ENCODE assay signal across 22 cellular contexts in the genomic region with DNA sequence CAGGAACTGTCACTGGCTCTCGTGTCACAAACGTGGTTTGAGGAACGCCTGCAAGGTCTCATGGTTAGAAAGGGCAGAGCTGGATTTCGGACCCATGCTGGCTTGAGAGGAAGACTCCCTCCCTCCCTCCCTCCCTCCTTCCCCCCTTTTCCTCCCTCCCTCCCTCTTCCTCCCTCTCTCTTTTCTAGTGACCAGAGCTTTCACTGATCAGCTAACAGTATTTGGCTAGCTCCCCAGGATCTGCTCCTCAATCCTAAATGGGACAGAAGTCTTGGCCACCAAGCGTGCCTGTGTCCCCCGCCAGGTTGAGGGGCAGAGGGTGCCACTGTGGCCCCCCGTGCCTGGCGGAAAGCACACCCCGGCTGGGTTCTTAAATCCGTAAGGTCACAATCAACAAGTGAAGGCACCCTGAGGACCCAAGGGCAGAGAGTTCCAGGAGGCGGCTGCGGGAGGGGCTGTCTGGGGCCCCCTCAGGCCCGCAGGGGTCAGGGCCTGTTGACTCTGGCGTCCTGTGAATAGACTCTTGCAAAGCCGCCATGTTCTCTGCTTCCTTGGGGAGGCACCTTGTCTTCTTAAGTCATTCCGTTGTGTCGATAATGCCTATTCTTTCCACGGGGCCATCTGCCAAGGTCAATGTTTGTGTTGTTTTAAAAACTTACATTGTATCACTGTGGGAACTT. TPM values are rescaled to one million over a fixed set of nuclear protein-coding genes. Genes with fewer than 3 reads are reported as not detected.
DNase-seq lines count a peak whose midpoint lies in the region; ATAC-seq, FAIRE-seq and TF ChIP-seq lines count a peak whose summit lies in the region.
"Had no signal": no experiment of that assay in that cellular context is flagged by ENCODE, and none has a peak within 500 bp of the region (broad histone marks: within the 10 kb centered on the region; RNA-seq: fewer than 3 reads in every experiment).

No MANE protein-coding gene starts in this region.

- 37 to 43% methylated on average over 18 of the region's 18 CpGs for WGBS in heart right ventricle, 2 donors
- WGBS in adrenal gland, 4 donors: 43 to 58% (median 54%) methylated on average over 15 to 18 of the region's 18 CpGs
- 70 to 89% methylated on average over 9 to 18 of the region's 18 CpGs for WGBS in endodermal cell (ENCODE audit: insufficient coverage in 1 of 2, insufficient read length in 1 of 2), 2 experiments

- no peak for FAIRE-seq in astrocyte (lab: Jason Lieb, UNC)

- no peaks in the 10 kb centered on the region for H3K36me3 Mint-ChIP-seq in astrocyte (ENCODE audit: low read depth, unreplicated experiment)
- H3K36me3 Mint-ChIP-seq in endodermal cell (ENCODE audit: low read depth): no peaks in the 10 kb centered on the region
- H3K36me3 Mint-ChIP-seq: activated naive CD4-positive, alpha-beta T cell treated with anti-CD3 and anti-CD28 coated beads, Interleukin-2, amount 50 U/mL, for 24 hours; natural killer cell treated with Interleukin-12 subunit alpha and Interleukin-12 subunit beta and Interleukin-15 and Interleukin-18, amount 100 ng/mL, for 72 hours had no signal

- H2AFZ ChIP-seq in astrocyte (ENCODE audit: low read depth, low read length): peak overlapping the region; percentile 18
- H2AFZ ChIP-seq: hepatocyte had no signal

- H3K4me3 ChIP-seq in HEK293 (ENCODE audit: low read depth, low read length): no peak overlapping the region
- no peak overlapping the region for H3K4me3 ChIP-seq in astrocyte (ENCODE audit: insufficient read depth, low read depth, low read length)
- H3K4me3 ChIP-seq in heart right ventricle: no peak overlapping the region
- no peak overlapping the region for H3K4me3 ChIP-seq in adrenal gland
- H3K4me3 ChIP-seq in endodermal cell (ENCODE audit: low read length): no peak overlapping the region
- H3K4me3 ChIP-seq: cardiac muscle cell, hepatocyte, upper lobe of left lung had no signal

- H3K4me3 Mint-ChIP-seq in astrocyte (ENCODE audit: unreplicated experiment): no peak overlapping the region
- no peak overlapping the region for H3K4me3 Mint-ChIP-seq in endodermal cell
- H3K4me3 Mint-ChIP-seq: activated naive CD4-positive, alpha-beta T cell treated with anti-CD3 and anti-CD28 coated beads, Interleukin-2, amount 50 U/mL, for 24 hours; effector memory CD8-positive, alpha-beta T cell; H9; natural killer cell treated with Interleukin-12 subunit alpha and Interleukin-12 subunit beta and Interleukin-15 and Interleukin-18, amount 100 ng/mL, for 72 hours; stimulated activated naive B cell treated with anti-CD40 and anti-IgM and Interleukin-4, amounts not matched to agents 10 μg/mL and 1 μg/mL and 100 μg/mL, for 72 hours; T-helper 17 cell had no signal

- H3K27ac ChIP-seq in HEK293 (ENCODE audit: extremely low read depth, low read depth, low read length) (no peak overlapping the region), astrocyte (ENCODE audit: low read depth, low read length) (no peak overlapping the region), heart right ventricle (no peak overlapping the region), adrenal gland (no peak overlapping the region), endodermal cell (ENCODE audit: low read depth, low read length) (no peak overlapping the region)
- H3K27ac ChIP-seq: cardiac muscle cell, hepatocyte, upper lobe of left lung had no signal

- H4K20me1 ChIP-seq in astrocyte (ENCODE audit: insufficient read depth, low read length): no peaks in the 10 kb centered on the region

- POLR2A ChIA-PET in HEK293 (lab: Yijun Ruan, JAX) (no interaction called here), HEK293T (lab: Yijun Ruan, JAX) (no interaction called here)

- TF ChIP-seq POLR2A in adrenal gland (IDR thresholded peaks at IDR 0.05): no peak

- H3K27me3 Mint-ChIP-seq in astrocyte (ENCODE audit: low read depth, unreplicated experiment): peaks cover 12% of the 10 kb centered on the region
- H3K27me3 Mint-ChIP-seq in endodermal cell (ENCODE audit: insufficient read depth): peaks cover 2% of the 10 kb centered on the region
- H3K27me3 Mint-ChIP-seq: activated naive CD4-positive, alpha-beta T cell treated with anti-CD3 and anti-CD28 coated beads, Interleukin-2, amount 50 U/mL, for 24 hours had no signal

- DNase-seq in astrocyte (ENCODE audit: low read depth): peak; percentile 16
- peak in 1 of 2 donors; percentile 51 for DNase-seq in heart right ventricle
- DNase-seq in pulmonary artery endothelial cell (ENCODE audit: low read depth, low spot score): peak; percentile 61
- no peak for DNase-seq in HEK293T (ENCODE audit: extremely low spot score)
- no peak for DNase-seq in NCI-H524 (lab: John Stamatoyannopoulos, UW)
- DNase-seq in adrenal gland: no peak
- DNase-seq in endodermal cell: no peak
- DNase-seq: activated CD4-positive, CD25-positive, alpha-beta regulatory T cell; activated T-cell treated with anti-CD3 and anti-CD28 coated beads, Interleukin-2, amount 50 U/mL, for 48 hours; effector memory CD8-positive, alpha-beta T cell; H9; islet precursor cell; NCI-H2081; NCI-H526; stimulated activated naive B cell treated with anti-CD40 and anti-IgM and Interleukin-4, amounts not matched to agents 10 μg/mL and 1 μg/mL and 100 μg/mL, for 72 hours; T-helper 17 cell had no signal

- intact Hi-C loops in heart right ventricle (cut with DNase I): no loop called here
- intact Hi-C loops in adrenal gland (cut with DNase I): no loop called here

- CTCF ChIA-PET in HEK293 (lab: Yijun Ruan, JAX) (interaction anchor here (0.6 kb wide), 1 partner anchor 378 kb away, joined by 5 read pairs; no protein-coding TSS in a partner anchor), HEK293T (lab: Yijun Ruan, JAX) (interaction anchor here (1.0 kb wide), 1 partner anchor 10 kb away, joined by 4 read pairs; no protein-coding TSS in a partner anchor)

- no peaks in the 10 kb centered on the region for H3K4me1 ChIP-seq in HEK293 (ENCODE audit: control insufficient read depth, insufficient read depth, low read length)
- no peaks in the 10 kb centered on the region for H3K4me1 ChIP-seq in astrocyte (ENCODE audit: insufficient read depth, low read length)
- H3K4me1 ChIP-seq in heart right ventricle: peaks cover 0 to 18% (median 6%) of the 10 kb centered on the region in 9 donors
- peaks cover 0 to 10% of the 10 kb centered on the region in 2 donors for H3K4me1 ChIP-seq in adrenal gland (replicated peaks in 1 of 2)
- H3K4me1 ChIP-seq in endodermal cell (ENCODE audit: control insufficient read depth, insufficient read depth, low read length): no peaks in the 10 kb centered on the region
- H3K4me1 ChIP-seq: upper lobe of left lung had no signal

- H3K4me1 Mint-ChIP-seq in astrocyte (ENCODE audit: low read depth, unreplicated experiment): no peaks in the 10 kb centered on the region
- peaks cover 5% of the 10 kb centered on the region for H3K4me1 Mint-ChIP-seq in endodermal cell
- H3K4me1 Mint-ChIP-seq: activated naive CD4-positive, alpha-beta T cell treated with anti-CD3 and anti-CD28 coated beads, Interleukin-2, amount 50 U/mL, for 24 hours; T-helper 17 cell had no signal

- TF ChIP-seq CTCF in HEK293 (tag by site-specific recombination; IDR thresholded peaks at IDR 0.05) (no peak), astrocyte (IDR thresholded peaks at IDR 0.05; ENCODE audit: insufficient read depth, low read depth, low read length) (no peak), heart right ventricle (IDR thresholded peaks at IDR 0.05) (no peak), adrenal gland (IDR thresholded peaks at IDR 0.05) (no peak), endodermal cell (conservative IDR thresholded peaks at IDR 0.05) (no peak)

- H3K9ac ChIP-seq in astrocyte (ENCODE audit: low read length): no peak overlapping the region
- H3K9ac ChIP-seq in endodermal cell (ENCODE audit: extremely low read depth, low read length, poor library complexity, severe bottlenecking): no peak overlapping the region

- no peaks in the 10 kb centered on the region for H3K79me2 ChIP-seq in astrocyte (ENCODE audit: insufficient read depth, low read length)
- H3K79me2 ChIP-seq: hepatocyte had no signal

- H3K9me3 ChIP-seq in HEK293 (ENCODE audit: control insufficient read depth, insufficient read depth, low read depth, low read length) (no peaks in the 10 kb centered on the region), astrocyte (ENCODE audit: insufficient read depth, low read depth, low read length) (peaks cover 5% of the 10 kb centered on the region), heart right ventricle (peaks cover 0 to 4% (median 0%) of the 10 kb centered on the region in 11 donors), adrenal gland (replicated peaks in 1 of 3) (no peaks in the 10 kb centered on the region), endodermal cell (ENCODE audit: control insufficient read depth, low read length) (no peaks in the 10 kb centered on the region)
- H3K9me3 ChIP-seq: upper lobe of left lung had no signal

- H3K36me3 ChIP-seq in HEK293 (ENCODE audit: control insufficient read depth in 2 of 2, insufficient read depth in 1 of 2, low read length in 2 of 2) (no peaks in the 10 kb centered on the region), astrocyte (ENCODE audit: insufficient read depth, low read length) (no peaks in the 10 kb centered on the region), heart right ventricle (no peaks in the 10 kb centered on the region), adrenal gland (replicated peaks in 1 of 2) (no peaks in the 10 kb centered on the region), endodermal cell (ENCODE audit: control insufficient read depth, insufficient read depth, low read length) (no peaks in the 10 kb centered on the region)
- H3K36me3 ChIP-seq: cardiac muscle cell, upper lobe of left lung had no signal

- ATAC-seq in heart right ventricle: peak in 5 of 8 donors; percentile 45 to 79 (median 55)
- ATAC-seq: effector memory CD8-positive, alpha-beta T cell; natural killer cell treated with Interleukin-12 subunit alpha and Interleukin-12 subunit beta and Interleukin-15 and Interleukin-18, amount 100 ng/mL, for 72 hours; stimulated activated naive B cell treated with anti-CD40 and anti-IgM and Interleukin-4, amounts not matched to agents 10 μg/mL and 1 μg/mL and 100 μg/mL, for 72 hours; T-helper 17 cell had no signal

- no peak overlapping the region for H3K4me2 ChIP-seq in astrocyte (ENCODE audit: low read length)
- H3K4me2 ChIP-seq: hepatocyte had no signal

- H3K27ac Mint-ChIP-seq in astrocyte (ENCODE audit: unreplicated experiment) (no peak overlapping the region), endodermal cell (no peak overlapping the region)
- H3K27ac Mint-ChIP-seq: activated naive CD4-positive, alpha-beta T cell treated with anti-CD3 and anti-CD28 coated beads, Interleukin-2, amount 50 U/mL, for 24 hours; effector memory CD8-positive, alpha-beta T cell; H9; natural killer cell treated with Interleukin-12 subunit alpha and Interleukin-12 subunit beta and Interleukin-15 and Interleukin-18, amount 100 ng/mL, for 72 hours; stimulated activated naive B cell treated with anti-CD40 and anti-IgM and Interleukin-4, amounts not matched to agents 10 μg/mL and 1 μg/mL and 100 μg/mL, for 72 hours had no signal

- peaks cover 2% of the 10 kb centered on the region for H3K27me3 ChIP-seq in astrocyte (ENCODE audit: insufficient read depth, low read length)
- H3K27me3 ChIP-seq in heart right ventricle: no peaks in the 10 kb centered on the region
- H3K27me3 ChIP-seq in adrenal gland: no peaks in the 10 kb centered on the region
- no peaks in the 10 kb centered on the region for H3K27me3 ChIP-seq in endodermal cell (ENCODE audit: control insufficient read depth, insufficient read depth, low read length, poor library complexity, severe bottlenecking)
- H3K27me3 ChIP-seq: cardiac muscle cell, hepatocyte, upper lobe of left lung had no signal

- H3K9me3 Mint-ChIP-seq in astrocyte (ENCODE audit: unreplicated experiment) (peaks cover 9% of the 10 kb centered on the region), endodermal cell (peaks cover 5% of the 10 kb centered on the region)
- H3K9me3 Mint-ChIP-seq: activated naive CD4-positive, alpha-beta T cell treated with anti-CD3 and anti-CD28 coated beads, Interleukin-2, amount 50 U/mL, for 24 hours; effector memory CD8-positive, alpha-beta T cell; natural killer cell treated with Interleukin-12 subunit alpha and Interleukin-12 subunit beta and Interleukin-15 and Interleukin-18, amount 100 ng/mL, for 72 hours had no signal

RNA-seq across cellular contexts. Expression of a gene that starts 38.9 kb away (rescaled TPM):
- total RNA-seq in astrocyte (54.3 and 59.3 TPM in 2 replicates), heart right ventricle (10 to 100 TPM; 25.3 to 33.9 (median 27.0) TPM), pulmonary artery endothelial cell (45.6 and 54.9 TPM in 2 replicates), adrenal gland (10 to 100 TPM; 29.3 to 65.2 (median 43.6) TPM), endodermal cell (100 to 1,000 TPM in 1 of 2 donors, 10 to 100 TPM in 1; 91.6 to 114 TPM)
- polyA plus RNA-seq in heart right ventricle (10 to 100 TPM; 17.1 to 57.6 TPM), adrenal gland (100 to 1,000 TPM in 1 of 3 donors, 10 to 100 TPM in 2; 33.4 to 134 (median 82.5) TPM)
- polyA plus RNA-seq in endodermal cell (2013, experiment 1 of 2): 60.9 TPM
- 62.3 TPM for polyA plus RNA-seq in endodermal cell (2013, experiment 2 of 2)

Comparison
In these comparisons a context has a peak if more than half of its experiments do, and no peak if none do; other contexts are left out.
1. DNase-seq: peak in astrocyte (single experiment) and pulmonary artery endothelial cell (single experiment); none in HEK293T (single experiment), NCI-H524 (0 of 2), adrenal gland (0 of 7) and endodermal cell (single experiment).